In genomic region chr12:57837779-57838562, GRCh38 we compare ENCODE assay signal across 2 cellular contexts.
TF ChIP-seq lines count a peak whose summit lies in the region.

No MANE protein-coding gene starts in this region.

TF ChIP-seq in GM23338, 12 proteins besides CTCF, POLR2A, EP300 and RAD21 (continued from another document):
- TF ChIP-seq, protein P1, sequence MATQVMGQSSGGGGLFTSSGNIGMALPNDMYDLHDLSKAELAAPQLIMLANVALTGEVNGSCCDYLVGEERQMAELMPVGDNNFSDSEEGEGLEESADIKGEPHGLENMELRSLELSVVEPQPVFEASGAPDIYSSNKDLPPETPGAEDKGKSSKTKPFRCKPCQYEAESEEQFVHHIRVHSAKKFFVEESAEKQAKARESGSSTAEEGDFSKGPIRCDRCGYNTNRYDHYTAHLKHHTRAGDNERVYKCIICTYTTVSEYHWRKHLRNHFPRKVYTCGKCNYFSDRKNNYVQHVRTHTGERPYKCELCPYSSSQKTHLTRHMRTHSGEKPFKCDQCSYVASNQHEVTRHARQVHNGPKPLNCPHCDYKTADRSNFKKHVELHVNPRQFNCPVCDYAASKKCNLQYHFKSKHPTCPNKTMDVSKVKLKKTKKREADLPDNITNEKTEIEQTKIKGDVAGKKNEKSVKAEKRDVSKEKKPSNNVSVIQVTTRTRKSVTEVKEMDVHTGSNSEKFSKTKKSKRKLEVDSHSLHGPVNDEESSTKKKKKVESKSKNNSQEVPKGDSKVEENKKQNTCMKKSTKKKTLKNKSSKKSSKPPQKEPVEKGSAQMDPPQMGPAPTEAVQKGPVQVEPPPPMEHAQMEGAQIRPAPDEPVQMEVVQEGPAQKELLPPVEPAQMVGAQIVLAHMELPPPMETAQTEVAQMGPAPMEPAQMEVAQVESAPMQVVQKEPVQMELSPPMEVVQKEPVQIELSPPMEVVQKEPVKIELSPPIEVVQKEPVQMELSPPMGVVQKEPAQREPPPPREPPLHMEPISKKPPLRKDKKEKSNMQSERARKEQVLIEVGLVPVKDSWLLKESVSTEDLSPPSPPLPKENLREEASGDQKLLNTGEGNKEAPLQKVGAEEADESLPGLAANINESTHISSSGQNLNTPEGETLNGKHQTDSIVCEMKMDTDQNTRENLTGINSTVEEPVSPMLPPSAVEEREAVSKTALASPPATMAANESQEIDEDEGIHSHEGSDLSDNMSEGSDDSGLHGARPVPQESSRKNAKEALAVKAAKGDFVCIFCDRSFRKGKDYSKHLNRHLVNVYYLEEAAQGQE (IDR thresholded peaks at IDR 0.05; ENCODE audit: unreplicated experiment) = no peak
- TF ChIP-seq STAT1 (IDR thresholded peaks at IDR 0.05; ENCODE audit: unreplicated experiment) (no peak), ZNF331 (CRISPR knock-in tag; IDR thresholded peaks at IDR 0.05; ENCODE audit: low read depth) (no peak), POLR2AphosphoS5 (IDR thresholded peaks at IDR 0.05; ENCODE audit: low read depth) (no peak), NANOG (IDR thresholded peaks at IDR 0.05; ENCODE audit: borderline replicate concordance) (no peak), EZH2phosphoT487 (IDR thresholded peaks at IDR 0.05; ENCODE audit: unreplicated experiment) (no peak), CREB1 (CRISPR knock-in tag; IDR thresholded peaks at IDR 0.05; ENCODE audit: low read depth) (no peak), EZH2 (IDR thresholded peaks at IDR 0.05; ENCODE audit: low read depth, unreplicated experiment) (no peak)
- TF ChIP-seq, protein P2, sequence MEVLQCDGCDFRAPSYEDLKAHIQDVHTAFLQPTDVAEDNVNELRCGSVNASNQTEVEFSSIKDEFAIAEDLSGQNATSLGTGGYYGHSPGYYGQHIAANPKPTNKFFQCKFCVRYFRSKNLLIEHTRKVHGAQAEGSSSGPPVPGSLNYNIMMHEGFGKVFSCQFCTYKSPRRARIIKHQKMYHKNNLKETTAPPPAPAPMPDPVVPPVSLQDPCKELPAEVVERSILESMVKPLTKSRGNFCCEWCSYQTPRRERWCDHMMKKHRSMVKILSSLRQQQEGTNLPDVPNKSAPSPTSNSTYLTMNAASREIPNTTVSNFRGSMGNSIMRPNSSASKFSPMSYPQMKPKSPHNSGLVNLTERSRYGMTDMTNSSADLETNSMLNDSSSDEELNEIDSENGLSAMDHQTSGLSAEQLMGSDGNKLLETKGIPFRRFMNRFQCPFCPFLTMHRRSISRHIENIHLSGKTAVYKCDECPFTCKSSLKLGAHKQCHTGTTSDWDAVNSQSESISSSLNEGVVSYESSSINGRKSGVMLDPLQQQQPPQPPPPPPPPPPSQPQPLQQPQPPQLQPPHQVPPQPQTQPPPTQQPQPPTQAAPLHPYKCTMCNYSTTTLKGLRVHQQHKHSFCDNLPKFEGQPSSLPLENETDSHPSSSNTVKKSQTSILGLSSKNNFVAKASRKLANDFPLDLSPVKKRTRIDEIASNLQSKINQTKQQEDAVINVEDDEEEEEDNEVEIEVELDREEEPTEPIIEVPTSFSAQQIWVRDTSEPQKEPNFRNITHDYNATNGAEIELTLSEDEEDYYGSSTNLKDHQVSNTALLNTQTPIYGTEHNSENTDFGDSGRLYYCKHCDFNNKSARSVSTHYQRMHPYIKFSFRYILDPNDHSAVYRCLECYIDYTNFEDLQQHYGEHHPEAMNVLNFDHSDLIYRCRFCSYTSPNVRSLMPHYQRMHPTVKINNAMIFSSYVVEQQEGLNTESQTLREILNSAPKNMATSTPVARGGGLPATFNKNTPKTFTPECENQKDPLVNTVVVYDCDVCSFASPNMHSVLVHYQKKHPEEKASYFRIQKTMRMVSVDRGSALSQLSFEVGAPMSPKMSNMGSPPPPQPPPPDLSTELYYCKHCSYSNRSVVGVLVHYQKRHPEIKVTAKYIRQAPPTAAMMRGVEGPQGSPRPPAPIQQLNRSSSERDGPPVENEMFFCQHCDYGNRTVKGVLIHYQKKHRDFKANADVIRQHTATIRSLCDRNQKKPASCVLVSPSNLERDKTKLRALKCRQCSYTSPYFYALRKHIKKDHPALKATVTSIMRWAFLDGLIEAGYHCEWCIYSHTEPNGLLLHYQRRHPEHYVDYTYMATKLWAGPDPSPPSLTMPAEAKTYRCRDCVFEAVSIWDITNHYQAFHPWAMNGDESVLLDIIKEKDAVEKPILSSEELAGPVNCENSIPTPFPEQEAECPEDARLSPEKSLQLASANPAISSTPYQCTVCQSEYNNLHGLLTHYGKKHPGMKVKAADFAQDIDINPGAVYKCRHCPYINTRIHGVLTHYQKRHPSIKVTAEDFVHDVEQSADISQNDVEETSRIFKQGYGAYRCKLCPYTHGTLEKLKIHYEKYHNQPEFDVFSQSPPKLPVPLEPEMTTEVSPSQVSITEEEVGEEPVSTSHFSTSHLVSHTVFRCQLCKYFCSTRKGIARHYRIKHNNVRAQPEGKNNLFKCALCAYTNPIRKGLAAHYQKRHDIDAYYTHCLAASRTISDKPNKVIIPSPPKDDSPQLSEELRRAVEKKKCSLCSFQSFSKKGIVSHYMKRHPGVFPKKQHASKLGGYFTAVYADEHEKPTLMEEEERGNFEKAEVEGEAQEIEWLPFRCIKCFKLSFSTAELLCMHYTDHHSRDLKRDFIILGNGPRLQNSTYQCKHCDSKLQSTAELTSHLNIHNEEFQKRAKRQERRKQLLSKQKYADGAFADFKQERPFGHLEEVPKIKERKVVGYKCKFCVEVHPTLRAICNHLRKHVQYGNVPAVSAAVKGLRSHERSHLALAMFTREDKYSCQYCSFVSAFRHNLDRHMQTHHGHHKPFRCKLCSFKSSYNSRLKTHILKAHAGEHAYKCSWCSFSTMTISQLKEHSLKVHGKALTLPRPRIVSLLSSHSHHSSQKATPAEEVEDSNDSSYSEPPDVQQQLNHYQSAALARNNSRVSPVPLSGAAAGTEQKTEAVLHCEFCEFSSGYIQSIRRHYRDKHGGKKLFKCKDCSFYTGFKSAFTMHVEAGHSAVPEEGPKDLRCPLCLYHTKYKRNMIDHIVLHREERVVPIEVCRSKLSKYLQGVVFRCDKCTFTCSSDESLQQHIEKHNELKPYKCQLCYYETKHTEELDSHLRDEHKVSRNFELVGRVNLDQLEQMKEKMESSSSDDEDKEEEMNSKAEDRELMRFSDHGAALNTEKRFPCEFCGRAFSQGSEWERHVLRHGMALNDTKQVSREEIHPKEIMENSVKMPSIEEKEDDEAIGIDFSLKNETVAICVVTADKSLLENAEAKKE (CRISPR knock-in tag; IDR thresholded peaks at IDR 0.05) = no peak

TF ChIP-seq in SK-N-SH, 30 proteins besides CTCF, POLR2A, EP300 and RAD21 (continued from another document):
- TF ChIP-seq, protein P3, sequence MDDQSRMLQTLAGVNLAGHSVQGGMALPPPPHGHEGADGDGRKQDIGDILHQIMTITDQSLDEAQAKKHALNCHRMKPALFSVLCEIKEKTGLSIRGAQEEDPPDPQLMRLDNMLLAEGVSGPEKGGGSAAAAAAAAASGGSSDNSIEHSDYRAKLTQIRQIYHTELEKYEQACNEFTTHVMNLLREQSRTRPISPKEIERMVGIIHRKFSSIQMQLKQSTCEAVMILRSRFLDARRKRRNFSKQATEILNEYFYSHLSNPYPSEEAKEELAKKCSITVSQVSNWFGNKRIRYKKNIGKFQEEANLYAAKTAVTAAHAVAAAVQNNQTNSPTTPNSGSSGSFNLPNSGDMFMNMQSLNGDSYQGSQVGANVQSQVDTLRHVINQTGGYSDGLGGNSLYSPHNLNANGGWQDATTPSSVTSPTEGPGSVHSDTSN (IDR thresholded peaks at IDR 0.05) = peak; percentile 56; the same call in 1 of the 2 replicates
